In the genomic region with DNA sequence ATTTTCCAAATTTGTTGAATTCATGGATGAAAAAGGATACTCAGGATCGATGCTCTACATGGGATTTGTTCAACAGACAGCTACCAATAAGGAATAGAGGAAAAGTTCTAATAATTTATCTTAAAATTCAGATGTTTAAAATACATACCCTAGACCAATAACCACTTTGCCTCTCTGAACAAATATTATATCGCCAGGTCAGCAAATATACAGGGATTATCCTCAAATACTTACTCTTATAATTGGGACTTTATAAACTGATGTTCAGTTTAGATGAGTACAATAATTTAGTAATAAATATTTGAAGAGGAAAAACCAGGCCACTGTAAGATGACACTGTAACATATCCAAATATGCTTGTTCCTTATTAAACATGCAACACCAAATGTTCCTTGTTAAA, we compare ENCODE assay signal across 2 cellular contexts.
TF ChIP-seq lines count a peak whose summit lies in the region.

No MANE protein-coding gene starts in this region.

TF ChIP-seq in HepG2, 621 proteins besides CTCF, POLR2A, EP300 and RAD21:
- no peak for TF ChIP-seq ZNF800 (CRISPR knock-in tag; IDR thresholded peaks at IDR 0.05)
- peak; percentile 96 for TF ChIP-seq MAFF (IDR thresholded peaks at IDR 0.05; ENCODE audit: low read depth, low read length)
- TF ChIP-seq SUZ12 (IDR thresholded peaks at IDR 0.05; ENCODE audit: low read depth, low read length) = no peak
- TF ChIP-seq, protein P1, sequence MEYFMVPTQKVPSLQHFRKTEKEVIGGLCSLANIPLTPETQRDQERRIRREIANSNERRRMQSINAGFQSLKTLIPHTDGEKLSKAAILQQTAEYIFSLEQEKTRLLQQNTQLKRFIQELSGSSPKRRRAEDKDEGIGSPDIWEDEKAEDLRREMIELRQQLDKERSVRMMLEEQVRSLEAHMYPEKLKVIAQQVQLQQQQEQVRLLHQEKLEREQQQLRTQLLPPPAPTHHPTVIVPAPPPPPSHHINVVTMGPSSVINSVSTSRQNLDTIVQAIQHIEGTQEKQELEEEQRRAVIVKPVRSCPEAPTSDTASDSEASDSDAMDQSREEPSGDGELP (IDR thresholded peaks at IDR 0.05; ENCODE audit: borderline replicate concordance, low read depth) = no peak
- no peak for TF ChIP-seq ZNF121 (CRISPR knock-in tag; IDR thresholded peaks at IDR 0.05)
- no peak for TF ChIP-seq HOXA9 (CRISPR knock-in tag; IDR thresholded peaks at IDR 0.05; ENCODE audit: borderline replicate concordance)
- no peak for TF ChIP-seq PAXIP1 (CRISPR knock-in tag; conservative IDR thresholded peaks at IDR 0.05)
- TF ChIP-seq SP2 (CRISPR knock-in tag; IDR thresholded peaks at IDR 0.05) = no peak
- no peak for TF ChIP-seq RXRA (CRISPR knock-in tag; IDR thresholded peaks at IDR 0.05)
- no peak for TF ChIP-seq ZNF260 (CRISPR knock-in tag; IDR thresholded peaks at IDR 0.05; ENCODE audit: borderline replicate concordance, low read depth)
- TF ChIP-seq PTBP1 (IDR thresholded peaks at IDR 0.05; ENCODE audit: low read depth, low read length, poor library complexity, severe bottlenecking) = no peak
- no peak for TF ChIP-seq TBX3 (IDR thresholded peaks at IDR 0.05; ENCODE audit: borderline replicate concordance)
- TF ChIP-seq EZH2 (conservative IDR thresholded peaks at IDR 0.05; ENCODE audit: low read depth, low read length) = no peak
- TF ChIP-seq MAFK (conservative IDR thresholded peaks at IDR 0.05 in 1 of 2, IDR thresholded peaks at IDR 0.05 in 1 of 2; ENCODE audit: low read length in 2 of 2) = peak; percentile 96 to 98
- no peak for TF ChIP-seq ZNF354B (CRISPR knock-in tag; IDR thresholded peaks at IDR 0.05)
TF ChIP-seq in HepG2: peak in this region for 2.

TF ChIP-seq in H1, 55 proteins besides CTCF, POLR2A, EP300 and RAD21 (continued from another document):
- TF ChIP-seq ATF2 (IDR thresholded peaks at IDR 0.05; ENCODE audit: low read length) = no peak
